ENCODE assay signal across 2 cellular contexts in the genomic region with DNA sequence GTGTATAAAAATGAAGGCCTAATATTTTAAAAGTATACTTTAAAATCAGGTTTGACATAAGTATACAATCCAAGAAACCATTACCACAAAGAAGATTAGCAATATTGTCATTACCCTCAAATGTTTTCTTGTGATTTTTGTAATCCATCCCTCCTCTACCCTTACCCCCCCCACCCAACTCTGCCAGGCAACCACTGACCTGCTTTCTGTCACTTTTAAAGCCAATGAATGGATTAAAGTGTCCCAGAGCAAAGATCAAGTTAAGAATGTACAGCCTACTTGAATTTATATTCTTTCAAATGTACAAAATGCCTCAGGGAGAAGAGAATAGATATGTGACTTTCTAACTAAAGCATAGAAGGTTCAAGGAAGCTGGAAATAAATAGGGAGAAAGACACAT.
TF ChIP-seq lines count a peak whose summit lies in the region.

No MANE protein-coding gene starts in this region.

TF ChIP-seq in HepG2, 621 proteins besides CTCF, POLR2A, EP300 and RAD21 (continued from another document):
- TF ChIP-seq ZNF451 (CRISPR knock-in tag; IDR thresholded peaks at IDR 0.05): no peak

TF ChIP-seq in H1, 55 proteins besides CTCF, POLR2A, EP300 and RAD21:
- TF ChIP-seq RFX5 (IDR thresholded peaks at IDR 0.05; ENCODE audit: borderline replicate concordance, low read depth, low read length) (peak; percentile 64; the same call in 1 of the 2 replicates), RXRA (IDR thresholded peaks at IDR 0.05; ENCODE audit: insufficient read depth, low read depth, low read length) (no peak), EZH2 (IDR thresholded peaks at IDR 0.05; ENCODE audit: low read depth, low read length, severe bottlenecking) (no peak)
